In genomic region chr3:69370156-69370944, GRCh38 we compare ENCODE assay signal across 9 cellular contexts. TPM values are rescaled to one million over a fixed set of nuclear protein-coding genes. Genes with fewer than 3 reads are reported as not detected.
DNase-seq lines count a peak whose midpoint lies in the region; ATAC-seq, FAIRE-seq and TF ChIP-seq lines count a peak whose summit lies in the region.
"Had no signal": no experiment of that assay in that cellular context is flagged by ENCODE, and none has a peak within 500 bp of the region (broad histone marks: within the 10 kb centered on the region; RNA-seq: fewer than 3 reads in every experiment).

No MANE protein-coding gene starts in this region.

- no peak for TF ChIP-seq POLR2A in GM12891 (IDR thresholded peaks at IDR 0.05; ENCODE audit: low read depth, low read length)
- no peak for TF ChIP-seq POLR2A in heart left ventricle (IDR thresholded peaks at IDR 0.05)

- ATAC-seq in heart left ventricle (peak; percentile 92 to 96 (median 95)), HG03442 (IDR thresholded peaks at IDR 0.05; ENCODE audit: unreplicated experiment) (no peak)
- ATAC-seq: K562 had no signal

- intact Hi-C loops in heart left ventricle (cut with DNase I): no loop called here

- H3K27me3 ChIP-seq in heart left ventricle (no peaks in the 10 kb centered on the region), small intestine (ENCODE audit: control insufficient read depth in 2 of 2, insufficient read depth in 2 of 2, low read length in 2 of 2) (no peaks in the 10 kb centered on the region)

- no peaks in the 10 kb centered on the region for H3K36me3 ChIP-seq in heart left ventricle
- no peaks in the 10 kb centered on the region for H3K36me3 ChIP-seq in small intestine (ENCODE audit: control insufficient read depth in 2 of 2, insufficient read depth in 2 of 2, low read length in 2 of 2)

- H3K27ac ChIP-seq in heart left ventricle (peak overlapping the region; percentile 24 to 86 (median 70)), small intestine (ENCODE audit: low read depth in 1 of 2, low read length in 1 of 2) (no peak overlapping the region)

- WGBS in heart left ventricle, 4 donors: 37 to 45% (median 40%) methylated on average over 17 of the region's 17 CpGs
- WGBS in small intestine, 3 donors: 29 to 54% (median 40%) methylated on average over 17 of the region's 17 CpGs

- DNase-seq in GM12891 (ENCODE audit: insufficient read length, low spot score) (no peak), heart left ventricle (peak; percentile 79 to 94 (median 88)), small intestine (peak; percentile 73), glomerular visceral epithelial cell (ENCODE audit: extremely low spot score) (no peak), NCI-H1417 treated with DMSO at 0.1 percent for 48 hours (lab: John Stamatoyannopoulos, UW) (no peak)
- DNase-seq in activated CD4-positive, alpha-beta T cell treated with anti-CD3 and anti-CD28 coated beads, Interleukin-2, amount 50 U/mL, for 1 hour: peak; percentile 5
- no peak for DNase-seq in NK-92 treated with Interleukin-12 subunit alpha and Interleukin-12 subunit beta, amount 100 ng/mL, for 24 hours (lab: John Stamatoyannopoulos, UW)

- peak; percentile 76 for FAIRE-seq in GM12891 (lab: Jason Lieb, UNC)
- no peak for FAIRE-seq in small intestine (lab: Jason Lieb, UNC)
- FAIRE-seq: K562 had no signal

- H3K9me3 ChIP-seq in heart left ventricle: no peaks in the 10 kb centered on the region
- H3K9me3 ChIP-seq in small intestine (ENCODE audit: control insufficient read depth, low read depth): no peaks in the 10 kb centered on the region

- no peak for TF ChIP-seq CTCF in heart left ventricle (IDR thresholded peaks at IDR 0.05)

- H3K4me1 ChIP-seq in heart left ventricle: peaks cover 0 to 45% (median 25%) of the 10 kb centered on the region in 12 donors
- no peaks in the 10 kb centered on the region for H3K4me1 ChIP-seq in small intestine (ENCODE audit: control insufficient read depth in 2 of 2, insufficient read depth in 1 of 2, low read depth in 1 of 2, low read length in 1 of 2)

- H3K4me3 ChIP-seq in heart left ventricle: peak overlapping the region in 8 of 12 donors; percentile 0 to 34 (median 28)
- H3K4me3 ChIP-seq in small intestine (ENCODE audit: low read depth in 1 of 2, low read length in 2 of 2): no peak overlapping the region
- H3K4me3 ChIP-seq: K562 had no signal

TF ChIP-seq in GM12891, 5 proteins besides CTCF, POLR2A, EP300 and RAD21:
- TF ChIP-seq PAX5 (IDR thresholded peaks at IDR 0.05; ENCODE audit: insufficient read depth, low read length, severe bottlenecking) (no peak), POLR2AphosphoS5 (IDR thresholded peaks at IDR 0.05; ENCODE audit: low read depth, low read length) (no peak), TAF1 (IDR thresholded peaks at IDR 0.05; ENCODE audit: low read depth, low read length) (no peak), POU2F2 (IDR thresholded peaks at IDR 0.05; ENCODE audit: low read depth, low read length) (no peak), SPI1 (IDR thresholded peaks at IDR 0.05; ENCODE audit: low read depth, low read length) (no peak)
TF ChIP-seq in GM12891: peak in this region for 0.

RNA-seq across cellular contexts. Expression of gene FRMD4B, which starts 15.5 kb away (rescaled TPM):
- 4.6 TPM for polyA plus RNA-seq in GM12891 (2012; ENCODE audit: low read depth, missing spikeins)
- 10 to 100 TPM in 7 of 9 donors, 1 to 10 TPM in 2; 7.2 to 42.8 (median 11.4) TPM for total RNA-seq in heart left ventricle
- polyA plus RNA-seq in heart left ventricle: 1 to 10 TPM; 3.4 to 4.5 TPM
- polyA plus RNA-seq in small intestine: 1 to 10 TPM; 5.6 to 9.7 (median 7.1) TPM

Comparison
In these comparisons a context has a peak if more than half of its experiments do, and no peak if none do; other contexts are left out.
1. DNase-seq: peak in activated CD4-positive, alpha-beta T cell treated with anti-CD3 and anti-CD28 coated beads, Interleukin-2, amount 50 U/mL, for 1 hour (single experiment), heart left ventricle (5 of 5) and small intestine (single experiment); none in GM12891 (single experiment), glomerular visceral epithelial cell (single experiment), NK-92 treated with Interleukin-12 subunit alpha and Interleukin-12 subunit beta, amount 100 ng/mL, for 24 hours (single experiment) and NCI-H1417 treated with DMSO at 0.1 percent for 48 hours (single experiment).
2. H3K27ac ChIP-seq: peak in heart left ventricle (12 of 12); none in small intestine (0 of 2).
3. H3K4me3 ChIP-seq: peak in heart left ventricle (8 of 12); none in small intestine (0 of 2).